Comparison of ENCODE assay signal across 36 cellular contexts in genomic region chr11:134443246-134443645, GRCh38. TPM values are rescaled to one million over a fixed set of nuclear protein-coding genes. Genes with fewer than 3 reads are reported as not detected.
"Had no signal": no experiment of that assay in that cellular context is flagged by ENCODE, and none has a peak within 500 bp of the region (broad histone marks: within the 10 kb centered on the region; RNA-seq: fewer than 3 reads in every experiment).

No MANE protein-coding gene starts in this region.

- H3K36me3 Mint-ChIP-seq: activated CD4-positive, alpha-beta memory T cell treated with anti-CD3 and anti-CD28 coated beads for 36 hours; activated naive CD8-positive, alpha-beta T cell treated with anti-CD3 and anti-CD28 coated beads for 36 hours had no signal

- ATAC-seq: activated CD4-positive, alpha-beta T cell treated with anti-CD3 and anti-CD28 coated beads for 36 hours; activated CD8-positive, alpha-beta T cell treated with anti-CD3 and anti-CD28 coated beads for 36 hours; activated naive CD4-positive, alpha-beta T cell treated with anti-CD3 and anti-CD28 coated beads, Interleukin-2, amount 50 U/mL, for 72 hours; activated T-cell treated with anti-CD3 and anti-CD28 coated beads, Interleukin-2, amount 50 U/mL, for 4 hours; activated T-cell treated with anti-CD3 and anti-CD28 coated beads, Interleukin-2, amount 50 U/mL, for 72 hours; activated T-helper 17 cell treated with anti-CD3 and anti-CD28 coated beads, Interleukin-2, amount 50 U/mL, for 72 hours; body of pancreas had no signal

- H3K27me3 ChIP-seq: adrenal gland, body of pancreas, brain microvascular endothelial cell had no signal

- H3K4me3 Mint-ChIP-seq: activated B cell treated with CpG ODN at 0.5 μM for 24 hours; activated CD4-positive, alpha-beta memory T cell treated with anti-CD3 and anti-CD28 coated beads for 36 hours; activated CD4-positive, alpha-beta T cell treated with anti-CD3 and anti-CD28 coated beads for 36 hours; activated CD8-positive, alpha-beta T cell treated with anti-CD3 and anti-CD28 coated beads for 36 hours; activated naive CD4-positive, alpha-beta T cell treated with anti-CD3 and anti-CD28 coated beads for 36 hours; activated naive CD8-positive, alpha-beta T cell treated with anti-CD3 and anti-CD28 coated beads for 36 hours; activated T-cell treated with anti-CD3 and anti-CD28 coated beads, Interleukin-2, amount 50 U/mL, for 4 hours; activated T-cell treated with anti-CD3 and anti-CD28 coated beads, Interleukin-2, amount 50 U/mL, for 72 hours; activated T-helper 1 cell treated with anti-CD3 and anti-CD28 coated beads, Interleukin-12 subunit alpha, Interleukin-12 subunit beta, Interleukin-2, Interleukin-4 antibody, amounts not matched to agents 30 ng/mL and 10 ng/mL and 1 ng/mL, durations not matched to agents 14 hours and 24 hours and 36 hours; activated T-helper 17 cell treated with anti-CD3 and anti-CD28 coated beads, Interleukin-2, amount 50 U/mL, for 72 hours; T-helper 1 cell treated with Interleukin-12 subunit alpha and Interleukin-12 subunit beta and Interleukin-4 antibody, amounts not matched to agents 30 μg/mL and 1 μg/mL, for 36 hours; T-helper 2 cell treated with Interferon-gamma antibody and Interleukin-4, amounts not matched to agents 5 μg/mL and 100 μg/mL, for 36 hours had no signal

- H3K4me3 ChIP-seq: adrenal gland, body of pancreas, breast epithelium had no signal

- H3K27ac Mint-ChIP-seq: activated B cell treated with CpG ODN at 0.5 μM for 24 hours; activated CD4-positive, alpha-beta memory T cell treated with anti-CD3 and anti-CD28 coated beads for 36 hours; activated CD4-positive, alpha-beta T cell treated with anti-CD3 and anti-CD28 coated beads for 36 hours; activated CD8-positive, alpha-beta T cell treated with anti-CD3 and anti-CD28 coated beads for 36 hours; activated naive CD4-positive, alpha-beta T cell treated with anti-CD3 and anti-CD28 coated beads for 36 hours; activated naive CD8-positive, alpha-beta T cell treated with anti-CD3 and anti-CD28 coated beads for 36 hours; activated T-cell treated with anti-CD3 and anti-CD28 coated beads, Interleukin-2, amount 50 U/mL, for 72 hours; activated T-helper 1 cell treated with anti-CD3 and anti-CD28 coated beads, Interleukin-12 subunit alpha, Interleukin-12 subunit beta, Interleukin-2, Interleukin-4 antibody, amounts not matched to agents 30 ng/mL and 10 ng/mL and 1 ng/mL, durations not matched to agents 14 hours and 24 hours and 36 hours; T-helper 1 cell treated with Interleukin-12 subunit alpha and Interleukin-12 subunit beta and Interleukin-4 antibody, amounts not matched to agents 30 μg/mL and 1 μg/mL, for 36 hours; T-helper 2 cell treated with Interferon-gamma antibody and Interleukin-4, amounts not matched to agents 5 μg/mL and 100 μg/mL, for 36 hours had no signal

- H3K27me3 Mint-ChIP-seq: activated B cell treated with CpG ODN at 0.5 μM for 24 hours had no signal

- H3K9me3 ChIP-seq: adrenal gland, body of pancreas, breast epithelium had no signal

- H3K36me3 ChIP-seq: adrenal gland, brain microvascular endothelial cell, breast epithelium had no signal

- H3K4me1 Mint-ChIP-seq: activated B cell treated with CpG ODN at 0.5 μM for 24 hours; activated CD4-positive, alpha-beta T cell treated with anti-CD3 and anti-CD28 coated beads for 36 hours; activated naive CD8-positive, alpha-beta T cell treated with anti-CD3 and anti-CD28 coated beads for 36 hours had no signal

- DNase-seq: activated B cell treated with CpG ODN at 0.5 μM for 24 hours; activated CD4-positive, alpha-beta memory T cell treated with anti-CD3 and anti-CD28 coated beads for 36 hours; activated CD4-positive, alpha-beta T cell treated with anti-CD3 and anti-CD28 coated beads for 1 hour; activated CD4-positive, alpha-beta T cell treated with anti-CD3 and anti-CD28 coated beads for 36 hours; activated CD4-positive, alpha-beta T cell treated with anti-CD3 and anti-CD28 coated beads for 48 hours; activated CD4-positive, alpha-beta T cell treated with anti-CD3 and anti-CD28 coated beads, Interleukin-2, amount 50 U/mL, for 1 hour; activated CD4-positive, alpha-beta T cell treated with anti-CD3 and anti-CD28 coated beads, Interleukin-2, amount 50 U/mL, for 4 hours; activated CD8-positive, alpha-beta memory T cell treated with anti-CD3 and anti-CD28 coated beads, Interleukin-2, amount 50 U/mL, for 4 hours; activated CD8-positive, alpha-beta T cell treated with anti-CD3 and anti-CD28 coated beads for 36 hours; activated effector memory CD4-positive, alpha-beta T cell treated with anti-CD3 and anti-CD28 coated beads, Interleukin-2, amount 50 U/mL, for 16 hours; activated gamma-delta T cell treated with Interleukin-2 at 50 U/mL for 16 hours; activated naive CD4-positive, alpha-beta T cell; activated naive CD4-positive, alpha-beta T cell treated with anti-CD3 and anti-CD28 coated beads for 36 hours; activated naive CD4-positive, alpha-beta T cell treated with anti-CD3 and anti-CD28 coated beads, Interleukin-2, amount 50 U/mL, for 16 hours; activated naive CD8-positive, alpha-beta T cell treated with anti-CD3 and anti-CD28 coated beads for 36 hours; activated T-cell treated with anti-CD3 and anti-CD28 coated beads for 4 hours; activated T-cell treated with anti-CD3 and anti-CD28 coated beads, Interleukin-2, amount 50 U/mL, for 1 hour; activated T-cell treated with anti-CD3 and anti-CD28 coated beads, Interleukin-2, amount 50 U/mL, for 4 hours; activated T-cell treated with anti-CD3 and anti-CD28 coated beads, Interleukin-2, amount 50 U/mL, for 72 hours; adrenal gland; amniotic stem cell; body of pancreas; brain microvascular endothelial cell; central memory CD4-positive, alpha-beta T cell; SW 1271; T-helper 1 cell; T-helper 2 cell; T-helper 9 cell had no signal

- H3K27ac ChIP-seq: adrenal gland, body of pancreas, brain microvascular endothelial cell, breast epithelium, VCaP had no signal

- H3K4me1 ChIP-seq: adrenal gland, body of pancreas, breast epithelium had no signal

RNA-seq across cellular contexts. Expression of gene B3GAT1, which starts 31.2 kb away (rescaled TPM):
- total RNA-seq: activated B cell treated with CpG ODN at 0.5 μM for 24 hours had no signal
- polyA plus RNA-seq: aorta had no signal
